Comparison of ENCODE assay signal across 30 cellular contexts in genomic region chr12:60333461-60333860, GRCh38.
DNase-seq lines count a peak whose midpoint lies in the region; ATAC-seq and TF ChIP-seq lines count a peak whose summit lies in the region.
"Had no signal": no experiment of that assay in that cellular context is flagged by ENCODE, and none has a peak within 500 bp of the region (broad histone marks: within the 10 kb centered on the region; RNA-seq: fewer than 3 reads in every experiment).

No MANE protein-coding gene starts in this region.

- H3K27me3 ChIP-seq in Panc1 (ENCODE audit: control insufficient read depth, insufficient read depth, low read length): no peaks in the 10 kb centered on the region
- H3K27me3 ChIP-seq: BLaER1 treated with 17β-estradiol and CSF1 and Interleukin-3, amounts not matched to agents 10 nM and 100 nM; esophagus muscularis mucosa; gastroesophageal sphincter; upper lobe of left lung had no signal

- intact Hi-C loops in Panc1 (cut with micrococcal nuclease; ENCODE audit: unreplicated experiment): no loop called here

- H3K9me3 ChIP-seq in Panc1 (ENCODE audit: control insufficient read depth, insufficient read depth, low read depth, low read length): peaks cover 4% of the 10 kb centered on the region; the same call in 1 of the 2 replicates
- H3K9me3 ChIP-seq: BLaER1 treated with 17β-estradiol and CSF1 and Interleukin-3, amounts not matched to agents 10 nM and 100 nM; esophagus muscularis mucosa; gastroesophageal sphincter; upper lobe of left lung had no signal

- no peak for TF ChIP-seq CTCF in Panc1 (IDR thresholded peaks at IDR 0.05)
- no peak for TF ChIP-seq CTCF in cardiac fibroblast (IDR thresholded peaks at IDR 0.05; ENCODE audit: low read depth, low read length)

- BruUV-seq in Panc1 (replicated peaks; lab: Mats Ljungman, UMichigan): no TSS peak

- H3K27ac ChIP-seq in Panc1 (ENCODE audit: low read length): no peak overlapping the region
- H3K27ac ChIP-seq: BLaER1 treated with 17β-estradiol and CSF1 and Interleukin-3, amounts not matched to agents 10 nM and 100 nM; esophagus muscularis mucosa; gastroesophageal sphincter; PC-9; upper lobe of left lung had no signal

- POLR2A ChIA-PET in Panc1 (lab: Charles Lee): no interaction called here

- 0 out of 2 replicates have a peak, but pooled peaks have one; percentile 51 for ATAC-seq in Panc1
- ATAC-seq in HG03196 (IDR thresholded peaks at IDR 0.05; ENCODE audit: unreplicated experiment): no peak
- ATAC-seq: activated T-helper 17 cell treated with anti-CD3 and anti-CD28 coated beads, Interleukin-2, amount 50 U/mL, for 72 hours; gastroesophageal sphincter; left colon; stimulated activated effector memory CD8-positive, alpha-beta T cell treated with anti-CD3 and anti-CD28 coated beads, Interleukin-12 subunit alpha, Interleukin-12 subunit beta, amount 100 ng/mL, for 72 hours had no signal

- in situ Hi-C loops in Panc1 (cut with HindIII; ENCODE audit: low pct_unique_long_range_greater_than_20kb, low sequenced_read_pairs): no loop called here

- H3K4me3 ChIP-seq in Panc1 (ENCODE audit: low read depth in 2 of 2, low read length in 2 of 2) (no peak overlapping the region), cardiac fibroblast (replicated peaks in 1 of 2; ENCODE audit: low read depth in 2 of 2, low read length in 2 of 2) (no peak overlapping the region)
- H3K4me3 ChIP-seq: BLaER1 treated with 17β-estradiol and CSF1 and Interleukin-3, amounts not matched to agents 10 nM and 100 nM; esophagus muscularis mucosa; gastroesophageal sphincter; PC-9; upper lobe of left lung had no signal

- CTCF ChIA-PET in Panc1 (lab: Charles Lee): no interaction called here

- H3K4me1 ChIP-seq in Panc1 (ENCODE audit: control insufficient read depth, insufficient read depth, low read length): no peaks in the 10 kb centered on the region
- H3K4me1 ChIP-seq: BLaER1 treated with 17β-estradiol and CSF1 and Interleukin-3, amounts not matched to agents 10 nM and 100 nM; esophagus muscularis mucosa; gastroesophageal sphincter; upper lobe of left lung had no signal

- no peaks in the 10 kb centered on the region for H3K36me3 ChIP-seq in Panc1 (ENCODE audit: control insufficient read depth, insufficient read depth, low read length)
- H3K36me3 ChIP-seq: BLaER1 treated with 17β-estradiol and CSF1 and Interleukin-3, amounts not matched to agents 10 nM and 100 nM; esophagus muscularis mucosa; gastroesophageal sphincter; upper lobe of left lung had no signal

- DNase-seq in ELR (ENCODE audit: low read depth) (peak; percentile 42), Panc1 (ENCODE audit: low read depth, low spot score) (no peak), cardiac fibroblast (ENCODE audit: low read depth in 2 of 2) (peak; percentile 3 to 43), iris pigment epithelial cell (ENCODE audit: low read depth) (peak; percentile 69), DMS153 (lab: John Stamatoyannopoulos, UW) (no peak), foreskin melanocyte (no peak)
- DNase-seq in activated CD4-positive, alpha-beta T cell treated with anti-CD3 and anti-CD28 coated beads, Interleukin-2, amount 50 U/mL, for 4 hours: no peak
- DNase-seq: activated CD4-positive, alpha-beta T cell treated with anti-CD3 and anti-CD28 coated beads for 4 hours; activated naive CD4-positive, alpha-beta T cell treated with anti-CD3 and anti-CD28 coated beads, Interleukin-2, amount 50 U/mL, for 16 hours; central memory CD4-positive, alpha-beta T cell; DND-41; endodermal cell; hippocampal formation; KG1; left colon; NCI-H1417 treated with DMSO at 0.1 percent for 48 hours; NCI-H2081; NCI-H2227 treated with DMSO at 0.1 percent for 48 hours; NCI-H526; nephron progenitor cell; PC-9; SHP77 treated with DMSO at 0.1 percent for 48 hours; substantia nigra; upper lobe of left lung had no signal

Comparison
In these comparisons a context has a peak if more than half of its experiments do, and no peak if none do; other contexts are left out.
1. DNase-seq: peak in ELR (single experiment), cardiac fibroblast (2 of 2) and iris pigment epithelial cell (single experiment); none in Panc1 (single experiment), DMS153 (single experiment), foreskin melanocyte (single experiment) and activated CD4-positive, alpha-beta T cell treated with anti-CD3 and anti-CD28 coated beads, Interleukin-2, amount 50 U/mL, for 4 hours (0 of 2).